Comparison of ENCODE assay signal across 1 cellular context in the genomic region with DNA sequence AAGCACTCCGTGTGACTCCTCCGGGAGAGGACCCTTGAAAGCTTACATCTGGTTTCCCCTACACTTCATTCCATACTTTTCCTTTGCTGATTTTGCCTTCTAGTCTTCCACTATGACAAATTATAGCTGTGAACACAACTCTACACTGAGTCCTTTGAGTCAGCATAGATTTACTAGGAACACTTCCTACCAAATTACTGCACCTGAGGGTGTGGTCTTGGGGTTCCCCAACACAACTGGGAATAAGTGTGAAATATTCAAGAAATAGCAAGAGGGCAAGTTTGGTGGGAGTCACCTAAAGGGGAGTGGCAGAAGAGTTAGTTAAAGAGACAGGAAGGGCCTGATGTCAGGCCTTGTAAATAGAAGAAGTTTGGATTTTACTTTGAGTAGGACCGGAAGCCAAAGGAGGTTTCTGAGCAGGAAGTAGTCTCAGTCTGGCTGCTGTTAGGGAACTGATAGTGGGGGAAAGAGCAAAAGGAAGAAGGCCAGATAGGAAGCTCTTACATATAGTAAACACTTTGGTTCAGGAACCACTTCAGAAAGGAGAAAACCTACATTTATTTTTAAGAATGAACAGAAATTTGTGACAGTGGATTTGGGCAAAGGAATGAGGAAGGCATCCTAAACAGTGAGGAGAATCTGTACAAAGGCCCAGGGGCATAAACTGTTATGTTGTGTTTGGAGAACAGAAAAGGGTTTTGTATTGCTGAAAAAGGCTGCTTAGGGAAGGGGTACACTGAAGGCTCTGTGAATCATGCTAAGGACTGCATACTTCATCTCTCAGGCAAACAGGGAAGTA.
TF ChIP-seq lines count a peak whose summit lies in the region.

No MANE protein-coding gene starts in this region.

TF ChIP-seq in K562, 482 proteins besides CTCF, POLR2A, EP300 and RAD21 (continued from another document and continues in another):
- no peak for TF ChIP-seq RREB1 (CRISPR knock-in tag; IDR thresholded peaks at IDR 0.05)
- no peak for TF ChIP-seq ZBED1 (IDR thresholded peaks at IDR 0.05)
- TF ChIP-seq, protein P1, sequence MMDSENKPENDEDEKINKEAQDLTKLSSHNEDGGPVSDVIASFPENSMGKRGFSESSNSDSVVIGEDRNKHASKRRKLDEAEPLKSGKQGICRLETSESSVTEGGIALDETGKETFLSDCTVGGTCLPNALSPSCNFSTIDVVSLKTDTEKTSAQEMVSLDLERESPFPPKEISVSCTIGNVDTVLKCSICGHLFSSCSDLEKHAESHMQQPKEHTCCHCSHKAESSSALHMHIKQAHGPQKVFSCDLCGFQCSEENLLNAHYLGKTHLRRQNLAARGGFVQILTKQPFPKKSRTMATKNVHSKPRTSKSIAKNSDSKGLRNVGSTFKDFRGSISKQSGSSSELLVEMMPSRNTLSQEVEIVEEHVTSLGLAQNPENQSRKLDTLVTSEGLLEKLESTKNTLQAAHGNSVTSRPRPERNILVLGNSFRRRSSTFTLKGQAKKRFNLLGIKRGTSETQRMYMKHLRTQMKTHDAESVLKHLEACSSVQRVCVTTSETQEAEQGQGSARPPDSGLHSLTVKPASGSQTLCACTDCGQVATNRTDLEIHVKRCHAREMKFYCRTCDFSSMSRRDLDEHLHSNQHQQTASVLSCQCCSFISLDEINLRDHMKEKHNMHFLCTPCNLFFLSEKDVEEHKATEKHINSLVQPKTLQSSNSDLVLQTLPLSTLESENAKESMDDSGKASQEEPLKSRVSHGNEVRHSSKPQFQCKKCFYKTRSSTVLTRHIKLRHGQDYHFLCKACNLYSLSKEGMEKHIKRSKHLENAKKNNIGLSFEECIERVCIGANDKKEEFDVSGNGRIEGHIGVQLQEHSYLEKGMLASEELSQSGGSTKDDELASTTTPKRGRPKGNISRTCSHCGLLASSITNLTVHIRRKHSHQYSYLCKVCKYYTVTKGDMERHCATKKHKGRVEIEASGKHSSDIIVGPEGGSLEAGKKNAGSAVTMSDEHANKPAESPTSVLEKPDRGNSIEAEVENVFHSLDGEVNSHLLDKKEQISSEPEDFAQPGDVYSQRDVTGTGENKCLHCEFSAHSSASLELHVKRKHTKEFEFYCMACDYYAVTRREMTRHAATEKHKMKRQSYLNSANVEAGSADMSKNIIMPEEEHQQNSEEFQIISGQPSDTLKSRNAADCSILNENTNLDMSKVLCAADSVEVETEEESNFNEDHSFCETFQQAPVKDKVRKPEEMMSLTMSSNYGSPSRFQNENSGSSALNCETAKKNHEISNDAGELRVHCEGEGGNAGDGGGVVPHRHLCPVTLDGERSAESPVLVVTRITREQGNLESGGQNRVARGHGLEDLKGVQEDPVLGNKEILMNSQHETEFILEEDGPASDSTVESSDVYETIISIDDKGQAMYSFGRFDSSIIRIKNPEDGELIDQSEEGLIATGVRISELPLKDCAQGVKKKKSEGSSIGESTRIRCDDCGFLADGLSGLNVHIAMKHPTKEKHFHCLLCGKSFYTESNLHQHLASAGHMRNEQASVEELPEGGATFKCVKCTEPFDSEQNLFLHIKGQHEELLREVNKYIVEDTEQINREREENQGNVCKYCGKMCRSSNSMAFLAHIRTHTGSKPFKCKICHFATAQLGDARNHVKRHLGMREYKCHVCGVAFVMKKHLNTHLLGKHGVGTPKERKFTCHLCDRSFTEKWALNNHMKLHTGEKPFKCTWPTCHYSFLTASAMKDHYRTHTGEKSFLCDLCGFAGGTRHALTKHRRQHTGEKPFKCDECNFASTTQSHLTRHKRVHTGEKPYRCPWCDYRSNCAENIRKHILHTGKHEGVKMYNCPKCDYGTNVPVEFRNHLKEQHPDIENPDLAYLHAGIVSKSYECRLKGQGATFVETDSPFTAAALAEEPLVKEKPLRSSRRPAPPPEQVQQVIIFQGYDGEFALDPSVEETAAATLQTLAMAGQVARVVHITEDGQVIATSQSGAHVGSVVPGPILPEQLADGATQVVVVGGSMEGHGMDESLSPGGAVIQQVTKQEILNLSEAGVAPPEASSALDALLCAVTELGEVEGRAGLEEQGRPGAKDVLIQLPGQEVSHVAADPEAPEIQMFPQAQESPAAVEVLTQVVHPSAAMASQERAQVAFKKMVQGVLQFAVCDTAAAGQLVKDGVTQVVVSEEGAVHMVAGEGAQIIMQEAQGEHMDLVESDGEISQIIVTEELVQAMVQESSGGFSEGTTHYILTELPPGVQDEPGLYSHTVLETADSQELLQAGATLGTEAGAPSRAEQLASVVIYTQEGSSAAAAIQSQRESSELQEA (IDR thresholded peaks at IDR 0.05; ENCODE audit: low read depth): no peak
- TF ChIP-seq DPF2 (IDR thresholded peaks at IDR 0.05): 0 out of 2 replicates have a peak, but pooled peaks have one; percentile 38
- TF ChIP-seq NFE2L1 (tag; IDR thresholded peaks at IDR 0.05; ENCODE audit: borderline replicate concordance, low read depth): no peak
- TF ChIP-seq POLR2H (tag; IDR thresholded peaks at IDR 0.05; ENCODE audit: low read depth): peak; percentile 50; the same call in 1 of the 2 replicates
- no peak for TF ChIP-seq KLF13 (tag; IDR thresholded peaks at IDR 0.05; ENCODE audit: borderline replicate concordance, low read depth)
- TF ChIP-seq, protein P2, sequence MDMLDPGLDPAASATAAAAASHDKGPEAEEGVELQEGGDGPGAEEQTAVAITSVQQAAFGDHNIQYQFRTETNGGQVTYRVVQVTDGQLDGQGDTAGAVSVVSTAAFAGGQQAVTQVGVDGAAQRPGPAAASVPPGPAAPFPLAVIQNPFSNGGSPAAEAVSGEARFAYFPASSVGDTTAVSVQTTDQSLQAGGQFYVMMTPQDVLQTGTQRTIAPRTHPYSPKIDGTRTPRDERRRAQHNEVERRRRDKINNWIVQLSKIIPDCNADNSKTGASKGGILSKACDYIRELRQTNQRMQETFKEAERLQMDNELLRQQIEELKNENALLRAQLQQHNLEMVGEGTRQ (CRISPR knock-in tag; IDR thresholded peaks at IDR 0.05): no peak
- no peak for TF ChIP-seq JUND (IDR thresholded peaks at IDR 0.05; ENCODE audit: borderline replicate concordance, low read depth, low read length)
- no peak for TF ChIP-seq JUND (tag; IDR thresholded peaks at IDR 0.05; ENCODE audit: borderline replicate concordance, low read depth, low read length)
- TF ChIP-seq ZNF184 (CRISPR knock-in tag; IDR thresholded peaks at IDR 0.05): no peak
- TF ChIP-seq, protein P3, sequence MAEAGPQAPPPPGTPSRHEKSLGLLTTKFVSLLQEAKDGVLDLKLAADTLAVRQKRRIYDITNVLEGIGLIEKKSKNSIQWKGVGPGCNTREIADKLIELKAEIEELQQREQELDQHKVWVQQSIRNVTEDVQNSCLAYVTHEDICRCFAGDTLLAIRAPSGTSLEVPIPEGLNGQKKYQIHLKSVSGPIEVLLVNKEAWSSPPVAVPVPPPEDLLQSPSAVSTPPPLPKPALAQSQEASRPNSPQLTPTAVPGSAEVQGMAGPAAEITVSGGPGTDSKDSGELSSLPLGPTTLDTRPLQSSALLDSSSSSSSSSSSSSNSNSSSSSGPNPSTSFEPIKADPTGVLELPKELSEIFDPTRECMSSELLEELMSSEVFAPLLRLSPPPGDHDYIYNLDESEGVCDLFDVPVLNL (CRISPR knock-in tag; IDR thresholded peaks at IDR 0.05; ENCODE audit: low read depth): no peak
- TF ChIP-seq, protein P4, sequence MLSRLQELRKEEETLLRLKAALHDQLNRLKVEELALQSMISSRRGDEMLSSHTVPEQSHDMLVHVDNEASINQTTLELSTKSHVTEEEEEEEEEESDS (CRISPR knock-in tag; IDR thresholded peaks at IDR 0.05): no peak
- TF ChIP-seq RBM34 (IDR thresholded peaks at IDR 0.05; ENCODE audit: borderline replicate concordance, insufficient read depth, low read length): no peak
- TF ChIP-seq HMG20A (CRISPR knock-in tag; conservative IDR thresholded peaks at IDR 0.05): no peak
- TF ChIP-seq NCOA2 (IDR thresholded peaks at IDR 0.05; ENCODE audit: partially characterized antibody in 2 of 2): no peak
- TF ChIP-seq, protein P5, sequence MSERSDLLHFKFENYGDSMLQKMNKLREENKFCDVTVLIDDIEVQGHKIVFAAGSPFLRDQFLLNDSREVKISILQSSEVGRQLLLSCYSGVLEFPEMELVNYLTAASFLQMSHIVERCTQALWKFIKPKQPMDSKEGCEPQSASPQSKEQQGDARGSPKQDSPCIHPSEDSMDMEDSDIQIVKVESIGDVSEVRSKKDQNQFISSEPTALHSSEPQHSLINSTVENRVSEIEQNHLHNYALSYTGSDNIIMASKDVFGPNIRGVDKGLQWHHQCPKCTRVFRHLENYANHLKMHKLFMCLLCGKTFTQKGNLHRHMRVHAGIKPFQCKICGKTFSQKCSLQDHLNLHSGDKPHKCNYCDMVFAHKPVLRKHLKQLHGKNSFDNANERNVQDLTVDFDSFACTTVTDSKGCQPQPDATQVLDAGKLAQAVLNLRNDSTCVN (CRISPR knock-in tag; IDR thresholded peaks at IDR 0.05): no peak
- no peak for TF ChIP-seq HNRNPUL1 (IDR thresholded peaks at IDR 0.05; ENCODE audit: low read length)
- TF ChIP-seq ETS1 (conservative IDR thresholded peaks at IDR 0.05; ENCODE audit: control insufficient read depth, low read depth, low read length): no peak
- no peak for TF ChIP-seq SAFB2 (IDR thresholded peaks at IDR 0.05; ENCODE audit: borderline replicate concordance, low read depth, low read length, severe bottlenecking)
- TF ChIP-seq RNF219 (CRISPR knock-in tag; IDR thresholded peaks at IDR 0.05): no peak
- no peak for TF ChIP-seq POU5F1 (IDR thresholded peaks at IDR 0.05; ENCODE audit: borderline replicate concordance, low read depth, low read length, partially characterized antibody)
- no peak for TF ChIP-seq TCFL5 (CRISPR knock-in tag; conservative IDR thresholded peaks at IDR 0.05)
- TF ChIP-seq ETV6 (IDR thresholded peaks at IDR 0.05; ENCODE audit: borderline replicate concordance in 1 of 2, low read depth in 2 of 2, low read length in 1 of 2): peak in 1 of 2 experiments; percentile 81; a peak in 2 of 4 replicates
- no peak for TF ChIP-seq ETV6 (CRISPR knock-in tag; IDR thresholded peaks at IDR 0.05; ENCODE audit: borderline replicate concordance)
- TF ChIP-seq SMAD1 (IDR thresholded peaks at IDR 0.05; ENCODE audit: low read depth, low read length, partially characterized antibody): no peak
- no peak for TF ChIP-seq MAX (CRISPR knock-in tag; IDR thresholded peaks at IDR 0.05)
- no peak for TF ChIP-seq HDAC8 (tag; IDR thresholded peaks at IDR 0.05)
